Comparison of ENCODE assay signal across 14 cellular contexts in genomic region chr4:40995850-40996249, GRCh38.
DNase-seq lines count a peak whose midpoint lies in the region; ATAC-seq and TF ChIP-seq lines count a peak whose summit lies in the region.
"Had no signal": no experiment of that assay in that cellular context is flagged by ENCODE, and none has a peak within 500 bp of the region (broad histone marks: within the 10 kb centered on the region; RNA-seq: fewer than 3 reads in every experiment).

No MANE protein-coding gene starts in this region.

- no peaks in the 10 kb centered on the region for H3K36me3 Mint-ChIP-seq in activated CD4-positive, alpha-beta T cell treated with anti-CD3 and anti-CD28 coated beads, Interleukin-2, amount 10 ng/mL, durations not matched to agents 7 days and 5 days (ENCODE audit: low read depth)

- H3K4me1 Mint-ChIP-seq in activated CD4-positive, alpha-beta T cell treated with anti-CD3 and anti-CD28 coated beads, Interleukin-2, amount 10 ng/mL, durations not matched to agents 7 days and 5 days, result no peaks in the 10 kb centered on the region

- H3K4me3 ChIP-seq in HEK293 (ENCODE audit: low read depth, low read length) (no peak overlapping the region), fibroblast of villous mesenchyme (ENCODE audit: low read depth, low read length) (no peak overlapping the region)
- H3K4me3 ChIP-seq: ascending aorta had no signal

- no peaks in the 10 kb centered on the region for H3K36me3 ChIP-seq in HEK293 (ENCODE audit: control insufficient read depth in 2 of 2, insufficient read depth in 1 of 2, low read length in 2 of 2)
- H3K36me3 ChIP-seq: ascending aorta, BE2C had no signal

- POLR2A ChIA-PET in HEK293 (lab: Yijun Ruan, JAX) (no interaction called here), RWPE1 (lab: Yijun Ruan, JAX; ENCODE audit: low non-redundant PET) (no interaction called here)
- POLR2A ChIA-PET in activated CD4-positive, alpha-beta T cell treated with anti-CD3 and anti-CD28 coated beads, Interleukin-2, amount 10 ng/mL, durations not matched to agents 7 days and 5 days (lab: Charles Lee), result no interaction called here

- H3K4me3 Mint-ChIP-seq in activated CD4-positive, alpha-beta T cell treated with anti-CD3 and anti-CD28 coated beads, Interleukin-2, amount 10 ng/mL, durations not matched to agents 7 days and 5 days, result no peak overlapping the region

- peaks cover 12% of the 10 kb centered on the region for H3K27me3 Mint-ChIP-seq in activated CD4-positive, alpha-beta T cell treated with anti-CD3 and anti-CD28 coated beads, Interleukin-2, amount 10 ng/mL, durations not matched to agents 7 days and 5 days

- H3K9me3 ChIP-seq in HEK293 (ENCODE audit: control insufficient read depth, insufficient read depth, low read depth, low read length), result no peaks in the 10 kb centered on the region
- H3K9me3 ChIP-seq: ascending aorta, BE2C had no signal

- H3K27ac ChIP-seq in HEK293 (ENCODE audit: extremely low read depth, low read depth, low read length) (no peak overlapping the region), RWPE1 (peak overlapping the region; percentile 88)
- H3K27ac ChIP-seq: ascending aorta had no signal

- DNase-seq in AG20443 (ENCODE audit: low spot score) (peak; percentile 30), RWPE1 (ENCODE audit: low spot score) (no peak), fibroblast of villous mesenchyme (ENCODE audit: low read depth) (peak; percentile 85)
- no peak for DNase-seq in activated CD4-positive, alpha-beta T cell treated with anti-CD3 and anti-CD28 coated beads, Interleukin-2, amount 10 ng/mL, durations not matched to agents 7 days and 5 days
- DNase-seq in stimulated activated CD4-positive, alpha-beta T cell treated with anti-CD3 and anti-CD28 coated beads, Interleukin-12 subunit alpha, Interleukin-12 subunit beta, amount 100 ng/mL, for 4 hours, result no peak
- DNase-seq: activated CD4-positive, alpha-beta T cell treated with anti-CD3 and anti-CD28 coated beads, Interleukin-2, amount 50 U/mL, for 4 hours; BE2C; effector CD8-positive, alpha-beta T cell; left cardiac atrium; NCI-H748 treated with DMSO at 0.1 percent for 48 hours had no signal

- CTCF ChIA-PET in HEK293 (lab: Yijun Ruan, JAX) (no interaction called here), RWPE1 (lab: Yijun Ruan, JAX) (interaction anchor here (0.9 kb wide), 1 partner anchor 216 kb away, joined by 3 read pairs; no protein-coding TSS in a partner anchor)
- CTCF ChIA-PET in activated CD4-positive, alpha-beta T cell treated with anti-CD3 and anti-CD28 coated beads, Interleukin-2, amount 10 ng/mL, durations not matched to agents 7 days and 5 days (lab: Charles Lee), result interaction anchor here (1.0 kb wide), 1 partner anchor 11 kb away, joined by 4 read pairs; no protein-coding TSS in a partner anchor

- no peak overlapping the region for H3K27ac Mint-ChIP-seq in activated CD4-positive, alpha-beta T cell treated with anti-CD3 and anti-CD28 coated beads, Interleukin-2, amount 10 ng/mL, durations not matched to agents 7 days and 5 days

- no peaks in the 10 kb centered on the region for H3K9me3 Mint-ChIP-seq in activated CD4-positive, alpha-beta T cell treated with anti-CD3 and anti-CD28 coated beads, Interleukin-2, amount 10 ng/mL, durations not matched to agents 7 days and 5 days

- ATAC-seq in HG03097 (IDR thresholded peaks at IDR 0.05; ENCODE audit: low FRiP score, unreplicated experiment), result no peak
- ATAC-seq in GM18520 (IDR thresholded peaks at IDR 0.05; ENCODE audit: unreplicated experiment), result no peak

- TF ChIP-seq CTCF in HEK293 (tag by site-specific recombination; IDR thresholded peaks at IDR 0.05) (no peak), RWPE1 (conservative IDR thresholded peaks at IDR 0.05; ENCODE audit: low read depth) (no peak), fibroblast of villous mesenchyme (IDR thresholded peaks at IDR 0.05; ENCODE audit: insufficient read depth, low read depth, low read length) (no peak)

- H3K4me1 ChIP-seq in HEK293 (ENCODE audit: control insufficient read depth, insufficient read depth, low read length), result peaks cover 5% of the 10 kb centered on the region
- H3K4me1 ChIP-seq: BE2C had no signal

TF ChIP-seq in HEK293, 187 proteins besides CTCF, POLR2A, EP300 and RAD21:
- TF ChIP-seq SCRT2 (tag by site-specific recombination; IDR thresholded peaks at IDR 0.05) (peak; percentile 82), ZNF645 (tag by site-specific recombination; IDR thresholded peaks at IDR 0.05) (no peak), KLF8 (tag by site-specific recombination; IDR thresholded peaks at IDR 0.05) (no peak), SCRT1 (tag by site-specific recombination; IDR thresholded peaks at IDR 0.05; ENCODE audit: borderline replicate concordance) (peak; percentile 61; the same call in 1 of the 2 replicates)

Comparison
In these comparisons a context has a peak if more than half of its experiments do, and no peak if none do; other contexts are left out.
1. DNase-seq: peak in AG20443 (single experiment) and fibroblast of villous mesenchyme (single experiment); none in RWPE1 (single experiment), activated CD4-positive, alpha-beta T cell treated with anti-CD3 and anti-CD28 coated beads, Interleukin-2, amount 10 ng/mL, durations not matched to agents 7 days and 5 days (single experiment) and stimulated activated CD4-positive, alpha-beta T cell treated with anti-CD3 and anti-CD28 coated beads, Interleukin-12 subunit alpha, Interleukin-12 subunit beta, amount 100 ng/mL, for 4 hours (single experiment).